Comparison of ENCODE assay signal across 2 cellular contexts in the genomic region with DNA sequence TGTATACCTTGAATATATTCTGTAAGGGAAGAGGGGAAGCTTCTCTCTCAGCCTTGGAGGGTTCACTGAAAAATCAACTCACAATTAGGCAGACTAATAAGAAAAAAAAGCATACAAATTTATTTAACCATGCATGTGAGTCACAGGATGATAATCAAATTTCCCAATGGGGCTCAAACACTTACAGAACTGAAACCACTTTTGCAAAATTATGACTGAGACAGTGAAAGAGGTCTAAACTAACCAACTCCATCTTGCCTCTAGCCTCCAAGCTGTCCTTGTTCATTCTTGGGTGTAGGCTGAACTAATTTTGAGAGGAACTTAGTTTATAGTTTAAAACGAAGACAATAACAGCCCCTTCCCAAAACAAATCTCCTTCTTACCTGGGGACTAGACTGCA.
TF ChIP-seq lines count a peak whose summit lies in the region.

No MANE protein-coding gene starts in this region.

TF ChIP-seq in A549, 52 proteins besides CTCF, POLR2A, EP300 and RAD21 (continued from another document):
- TF ChIP-seq, protein P1, sequence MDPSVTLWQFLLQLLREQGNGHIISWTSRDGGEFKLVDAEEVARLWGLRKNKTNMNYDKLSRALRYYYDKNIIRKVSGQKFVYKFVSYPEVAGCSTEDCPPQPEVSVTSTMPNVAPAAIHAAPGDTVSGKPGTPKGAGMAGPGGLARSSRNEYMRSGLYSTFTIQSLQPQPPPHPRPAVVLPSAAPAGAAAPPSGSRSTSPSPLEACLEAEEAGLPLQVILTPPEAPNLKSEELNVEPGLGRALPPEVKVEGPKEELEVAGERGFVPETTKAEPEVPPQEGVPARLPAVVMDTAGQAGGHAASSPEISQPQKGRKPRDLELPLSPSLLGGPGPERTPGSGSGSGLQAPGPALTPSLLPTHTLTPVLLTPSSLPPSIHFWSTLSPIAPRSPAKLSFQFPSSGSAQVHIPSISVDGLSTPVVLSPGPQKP (IDR thresholded peaks at IDR 0.05; ENCODE audit: low read depth, low read length) = no peak
- TF ChIP-seq GATA3 (IDR thresholded peaks at IDR 0.05; ENCODE audit: borderline replicate concordance) (no peak), TFCP2L1 (CRISPR knock-in tag; IDR thresholded peaks at IDR 0.05) (no peak), MAFK (IDR thresholded peaks at IDR 0.05; ENCODE audit: partially characterized antibody) (no peak), HDAC2 (IDR thresholded peaks at IDR 0.05) (no peak)
- TF ChIP-seq, protein P2, sequence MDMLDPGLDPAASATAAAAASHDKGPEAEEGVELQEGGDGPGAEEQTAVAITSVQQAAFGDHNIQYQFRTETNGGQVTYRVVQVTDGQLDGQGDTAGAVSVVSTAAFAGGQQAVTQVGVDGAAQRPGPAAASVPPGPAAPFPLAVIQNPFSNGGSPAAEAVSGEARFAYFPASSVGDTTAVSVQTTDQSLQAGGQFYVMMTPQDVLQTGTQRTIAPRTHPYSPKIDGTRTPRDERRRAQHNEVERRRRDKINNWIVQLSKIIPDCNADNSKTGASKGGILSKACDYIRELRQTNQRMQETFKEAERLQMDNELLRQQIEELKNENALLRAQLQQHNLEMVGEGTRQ (IDR thresholded peaks at IDR 0.05) = no peak

TF ChIP-seq in WTC11, 78 proteins besides CTCF, POLR2A, EP300 and RAD21 (continued from another document):
- TF ChIP-seq, protein P3, sequence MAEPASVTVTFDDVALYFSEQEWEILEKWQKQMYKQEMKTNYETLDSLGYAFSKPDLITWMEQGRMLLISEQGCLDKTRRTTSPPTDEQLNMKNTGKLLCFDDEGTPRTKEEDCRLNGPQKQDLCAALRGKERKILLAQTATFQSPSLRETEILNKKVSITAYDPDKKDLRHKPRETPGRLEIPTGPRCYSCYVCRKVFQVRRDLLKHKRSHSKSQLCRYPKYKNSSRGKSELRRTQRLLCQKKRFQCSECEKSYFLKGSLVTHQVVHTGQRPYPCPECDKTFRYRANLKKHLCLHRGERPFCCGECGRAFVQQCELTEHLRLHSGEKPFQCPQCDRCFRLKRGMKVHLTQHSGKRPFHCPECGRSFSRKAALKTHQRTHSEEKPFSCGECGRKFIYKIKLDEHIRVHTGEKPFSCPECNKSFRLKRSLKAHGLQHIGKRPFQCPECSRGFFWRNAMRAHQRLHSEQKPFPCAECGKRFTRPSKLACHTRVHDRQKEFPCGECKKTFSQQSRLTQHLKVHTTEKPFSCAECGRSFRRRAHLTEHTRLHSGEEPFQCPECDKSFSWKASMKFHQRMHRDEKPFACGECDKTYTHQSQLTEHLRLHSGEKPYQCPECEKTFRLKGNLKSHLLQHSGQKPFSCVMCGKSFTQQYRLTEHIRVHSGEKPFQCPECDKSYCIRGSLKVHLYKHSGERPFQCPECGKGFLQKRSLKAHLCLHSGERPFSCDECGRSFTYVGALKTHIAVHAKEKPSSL (CRISPR knock-in tag; conservative IDR thresholded peaks at IDR 0.05) = no peak
